In genomic region chr20:63863021-63863797, GRCh38 we compare ENCODE assay signal across 8 cellular contexts. TPM values are rescaled to one million over a fixed set of nuclear protein-coding genes. Genes with fewer than 3 reads are reported as not detected.
A peak's percentile ranks its signal among the peaks of the same experiment; 100 is the strongest.
DNase-seq lines count a peak whose midpoint lies in the region; ATAC-seq, FAIRE-seq and TF ChIP-seq lines count a peak whose summit lies in the region.

No MANE protein-coding gene starts in this region.

- DNase-seq in CD8-positive, alpha-beta memory T cell: no peak
- DNase-seq in PC-3 (no peak), endothelial cell of umbilical vein (ENCODE audit: low read depth, low spot score) (no peak), osteocyte (ENCODE audit: extremely low spot score, unreplicated experiment) (no peak), GOT3 (lab: John Stamatoyannopoulos, UW) (no peak), NK-92 (lab: John Stamatoyannopoulos, UW; ENCODE audit: unreplicated experiment) (no peak), DMS53 treated with DMSO at 0.1 percent for 48 hours (lab: John Stamatoyannopoulos, UW; ENCODE audit: unreplicated experiment) (no peak)

- H3F3A ChIP-seq in PC-3 (ENCODE audit: low read length, unreplicated experiment): peaks cover 6% of the 10 kb centered on the region

- peaks cover 7% of the 10 kb centered on the region; the same call in 1 of the 2 replicates for H4K20me1 ChIP-seq in PC-3 (ENCODE audit: low read length)
- no peaks in the 10 kb centered on the region for H4K20me1 ChIP-seq in endothelial cell of umbilical vein (replicated peaks; ENCODE audit: control insufficient read depth, extremely low read depth, insufficient read depth, low read length)

- peaks cover 28 to 50% (median 37%) of the 10 kb centered on the region in 3 donors for H3K4me1 Mint-ChIP-seq in CD8-positive, alpha-beta memory T cell
- peaks cover 39% of the 10 kb centered on the region for H3K4me1 Mint-ChIP-seq in osteocyte (ENCODE audit: unreplicated experiment)

- no peak for TF ChIP-seq POLR2A in endothelial cell of umbilical vein (IDR thresholded peaks at IDR 0.05; ENCODE audit: low read depth, low read length)

- CTCF ChIA-PET in CD8-positive, alpha-beta memory T cell (lab: Charles Lee): interaction anchor here (0.7 to 3.1 kb wide), 12 partner anchors 9 to 343 kb away, joined by 3 to 28 read pairs (median 6); partner anchors contain the start of genes ARFRP1, GMEB2, LIME1 and PPDPF
- CTCF ChIA-PET in PC-3 (lab: Charles Lee) (interaction anchor here (0.6 kb wide), 1 partner anchor 325 kb away, joined by 10 read pairs; no protein-coding TSS in a partner anchor), endothelial cell of umbilical vein (lab: Charles Lee) (interaction anchor here (0.6 to 3.9 kb wide), 16 partner anchors 8 to 325 kb away, joined by 3 to 24 read pairs (median 6); partner anchors contain the start of genes ARFRP1, PTK6 and ZGPAT)

- intact Hi-C loops in PC-3 (cut with micrococcal nuclease) (no loop called here), endothelial cell of umbilical vein (cut with micrococcal nuclease) (loop anchor here (5.0 kb wide), 1 partner anchor 36 kb away; no protein-coding TSS in a partner anchor)

- H3K9me1 ChIP-seq in endothelial cell of umbilical vein (replicated peaks; ENCODE audit: control insufficient read depth, extremely low read depth, insufficient read depth, low read length): no peaks in the 10 kb centered on the region

- peak overlapping the region; percentile 80 for H3K27ac ChIP-seq in CD8-positive, alpha-beta memory T cell (ENCODE audit: low read depth, low read length)
- H3K27ac ChIP-seq in PC-3 (ENCODE audit: low read length) (peak overlapping the region; percentile 76), endothelial cell of umbilical vein (ENCODE audit: insufficient read depth, low read depth, low read length) (no peak overlapping the region)

- dilution Hi-C loops in endothelial cell of umbilical vein (cut with MboI; ENCODE audit: extremely low pct_ligation_motif_present, low sequenced_read_pairs): no loop called here

- H3K4me3 Mint-ChIP-seq in CD8-positive, alpha-beta memory T cell: peak overlapping the region; percentile 92 to 99 (median 95)
- peak overlapping the region; percentile 91 for H3K4me3 Mint-ChIP-seq in osteocyte (ENCODE audit: unreplicated experiment)

- H2AFZ ChIP-seq in PC-3 (ENCODE audit: low read length) (no peak overlapping the region), endothelial cell of umbilical vein (ENCODE audit: low read depth, low read length) (no peak overlapping the region)

- H3K36me3 ChIP-seq in CD8-positive, alpha-beta memory T cell (ENCODE audit: insufficient read depth, low read length): no peaks in the 10 kb centered on the region
- H3K36me3 ChIP-seq in PC-3 (ENCODE audit: low read depth, low read length) (peaks cover 8% of the 10 kb centered on the region; the same call in 1 of the 2 replicates), endothelial cell of umbilical vein (ENCODE audit: control insufficient read depth in 2 of 2, extremely low read depth in 1 of 2, insufficient read depth in 2 of 2, low read length in 2 of 2) (peaks cover 0 to 4% of the 10 kb centered on the region in 2 experiments)

- peak overlapping the region; percentile 89 to 99 (median 95) for H3K27ac Mint-ChIP-seq in CD8-positive, alpha-beta memory T cell
- H3K27ac Mint-ChIP-seq in osteocyte (ENCODE audit: unreplicated experiment): peak overlapping the region; percentile 84

- BruUV-seq in PC-3 (replicated peaks; lab: Mats Ljungman, UMichigan) (no TSS peak), endothelial cell of umbilical vein (replicated peaks; lab: Mats Ljungman, UMichigan) (no TSS peak)

- POLR2A ChIA-PET in CD8-positive, alpha-beta memory T cell (lab: Charles Lee): interaction anchor here (1.0 to 2.0 kb wide), 3 partner anchors 127 to 327 kb away, joined by 3 to 10 read pairs (median 8); partner anchors contain the start of genes ARFRP1, LIME1 and ZGPAT
- POLR2A ChIA-PET in PC-3 (lab: Charles Lee; ENCODE audit: unreplicated experiment): no interaction called here
- POLR2A ChIA-PET in endothelial cell of umbilical vein (lab: Charles Lee): no interaction called here

- no peak for FAIRE-seq in endothelial cell of umbilical vein (lab: Jason Lieb, UNC)

- peaks cover 31% of the 10 kb centered on the region for H3K4me1 ChIP-seq in CD8-positive, alpha-beta memory T cell (ENCODE audit: insufficient read depth, low read length)
- H3K4me1 ChIP-seq in PC-3 (ENCODE audit: insufficient read depth, low read length) (peaks cover 10% of the 10 kb centered on the region), endothelial cell of umbilical vein (ENCODE audit: control insufficient read depth, extremely low read depth, insufficient read depth, low read length) (peaks cover 18% of the 10 kb centered on the region)

- no peaks in the 10 kb centered on the region for H3K27me3 ChIP-seq in CD8-positive, alpha-beta memory T cell (ENCODE audit: insufficient read depth, low read length, poor library complexity, severe bottlenecking)
- H3K27me3 ChIP-seq in PC-3 (ENCODE audit: low read length) (no peaks in the 10 kb centered on the region), endothelial cell of umbilical vein (ENCODE audit: control insufficient read depth in 2 of 2, insufficient read depth in 2 of 2, low read length in 2 of 2) (no peaks in the 10 kb centered on the region)

- peaks cover 0 to 32% (median 1%) of the 10 kb centered on the region in 3 donors for H3K36me3 Mint-ChIP-seq in CD8-positive, alpha-beta memory T cell
- H3K36me3 Mint-ChIP-seq in osteocyte (ENCODE audit: unreplicated experiment): peaks cover 2% of the 10 kb centered on the region

- no peaks in the 10 kb centered on the region for H3K9me3 ChIP-seq in CD8-positive, alpha-beta memory T cell (ENCODE audit: low read length)
- no peaks in the 10 kb centered on the region for H3K9me3 ChIP-seq in PC-3 (ENCODE audit: low read length)
- no peaks in the 10 kb centered on the region for H3K9me3 ChIP-seq in endothelial cell of umbilical vein (replicated peaks; ENCODE audit: control insufficient read depth, insufficient read depth, low read length)

- TF ChIP-seq CTCF in PC-3 (conservative IDR thresholded peaks at IDR 0.05; ENCODE audit: low read depth, low read length) (no peak), endothelial cell of umbilical vein (IDR thresholded peaks at IDR 0.05; ENCODE audit: extremely low read depth in 1 of 2, insufficient read depth in 1 of 2, low read depth in 1 of 2, low read length in 2 of 2) (no peak), osteocyte (IDR thresholded peaks at IDR 0.05) (no peak)

- no peaks in the 10 kb centered on the region for H3K9me2 ChIP-seq in PC-3 (replicated peaks; ENCODE audit: low read length)

- peak overlapping the region; percentile 97 for H3K9ac ChIP-seq in PC-3 (ENCODE audit: low read length)
- peak overlapping the region; percentile 12 for H3K9ac ChIP-seq in endothelial cell of umbilical vein (replicated peaks; ENCODE audit: extremely low read depth, insufficient read depth, low read length)

- H3K79me2 ChIP-seq in PC-3 (ENCODE audit: low read length) (peaks cover 49% of the 10 kb centered on the region), endothelial cell of umbilical vein (ENCODE audit: control insufficient read depth, insufficient read depth, low read length) (peaks cover 26% of the 10 kb centered on the region)

- no peaks in the 10 kb centered on the region for H3K27me3 Mint-ChIP-seq in CD8-positive, alpha-beta memory T cell
- no peaks in the 10 kb centered on the region for H3K27me3 Mint-ChIP-seq in osteocyte (ENCODE audit: unreplicated experiment)

- H3K9me3 Mint-ChIP-seq in CD8-positive, alpha-beta memory T cell: no peaks in the 10 kb centered on the region
- no peaks in the 10 kb centered on the region for H3K9me3 Mint-ChIP-seq in osteocyte (ENCODE audit: unreplicated experiment)

- ATAC-seq in PC-3 (no peak), GM19035 (IDR thresholded peaks at IDR 0.05; ENCODE audit: unreplicated experiment) (no peak)

- H3K4me2 ChIP-seq in PC-3 (ENCODE audit: low read length): peak overlapping the region; percentile 96
- peak overlapping the region; percentile 56 for H3K4me2 ChIP-seq in endothelial cell of umbilical vein (ENCODE audit: insufficient read depth, low read length)

- H3K4me3 ChIP-seq in CD8-positive, alpha-beta memory T cell (ENCODE audit: low read length): peak overlapping the region; percentile 79
- peak overlapping the region; percentile 90 for H3K4me3 ChIP-seq in PC-3 (ENCODE audit: low read length)
- H3K4me3 ChIP-seq in endothelial cell of umbilical vein (replicated peaks in 1 of 3; ENCODE audit: insufficient read depth in 1 of 3, low read depth in 1 of 3, low read length in 3 of 3): no peak overlapping the region

RNA-seq across cellular contexts. Expression of gene TPD52L2, which starts 1.9 kb away (rescaled TPM):
- 10 to 100 TPM; 60.0 to 64.4 TPM for total RNA-seq in CD8-positive, alpha-beta memory T cell
- 72.1 TPM for polyA plus RNA-seq in CD8-positive, alpha-beta memory T cell
- total RNA-seq in PC-3 (2014; rRNA removed) (147 and 167 TPM in 2 replicates), endothelial cell of umbilical vein (114 and 123 TPM in 2 replicates), osteocyte (102 and 109 TPM in 2 replicates)
- 142 and 151 TPM in 2 replicates for polyA plus RNA-seq in endothelial cell of umbilical vein
- polyA plus RNA-seq in endothelial cell of umbilical vein (2011; cell fraction: cytosol; rRNA removed): 153 and 166 TPM in 2 replicates
- 111 and 114 TPM in 2 replicates for polyA plus RNA-seq in endothelial cell of umbilical vein (2011; cell fraction: nucleus; rRNA removed)
- 140 and 153 TPM in 2 replicates for polyA plus RNA-seq in endothelial cell of umbilical vein (2012)
- polyA minus RNA-seq in endothelial cell of umbilical vein: 102 and 111 TPM in 2 replicates
- polyA minus RNA-seq in endothelial cell of umbilical vein (2011; cell fraction: cytosol; rRNA and poly(A)+ RNA removed): 112 TPM
- polyA minus RNA-seq in endothelial cell of umbilical vein (2011; cell fraction: nucleus; rRNA and poly(A)+ RNA removed): 33.5 and 36.6 TPM in 2 replicates

RNA-seq across cellular contexts. Expression of gene ABHD16B, which starts 1.9 kb away (rescaled TPM):
- total RNA-seq in CD8-positive, alpha-beta memory T cell: not detected
- polyA plus RNA-seq in CD8-positive, alpha-beta memory T cell: not detected
- total RNA-seq in PC-3 (2014; rRNA removed) (not detected in 2 replicates), endothelial cell of umbilical vein (not detected in 2 replicates), osteocyte (not detected in 2 replicates)
- not detected in 2 replicates for polyA plus RNA-seq in endothelial cell of umbilical vein
- polyA plus RNA-seq in endothelial cell of umbilical vein (2011; cell fraction: cytosol; rRNA removed): not detected in 2 replicates
- not detected in 2 replicates for polyA plus RNA-seq in endothelial cell of umbilical vein (2011; cell fraction: nucleus; rRNA removed)
- not detected in 2 replicates for polyA plus RNA-seq in endothelial cell of umbilical vein (2012)
- not detected in 2 replicates for polyA minus RNA-seq in endothelial cell of umbilical vein
- polyA minus RNA-seq in endothelial cell of umbilical vein (2011; cell fraction: cytosol; rRNA and poly(A)+ RNA removed): not detected
- polyA minus RNA-seq in endothelial cell of umbilical vein (2011; cell fraction: nucleus; rRNA and poly(A)+ RNA removed): not detected in 2 replicates

RNA-seq across cellular contexts. Expression of gene DNAJC5, which starts 31.7 kb away (rescaled TPM):
- 10 to 100 TPM; 38.9 to 40.9 TPM for total RNA-seq in CD8-positive, alpha-beta memory T cell
- 8.3 TPM for polyA plus RNA-seq in CD8-positive, alpha-beta memory T cell
- 73.7 and 80.1 TPM in 2 replicates for total RNA-seq in PC-3 (2014; rRNA removed)
- total RNA-seq in endothelial cell of umbilical vein: 58.7 and 60.3 TPM in 2 replicates
- 40.1 and 44.7 TPM in 2 replicates for polyA plus RNA-seq in endothelial cell of umbilical vein
- 33.6 and 38.3 TPM in 2 replicates for polyA plus RNA-seq in endothelial cell of umbilical vein (2011; cell fraction: cytosol; rRNA removed)
- polyA plus RNA-seq in endothelial cell of umbilical vein (2011; cell fraction: nucleus; rRNA removed): 37.7 and 41.4 TPM in 2 replicates
- polyA plus RNA-seq in endothelial cell of umbilical vein (2012): 52.7 and 55.3 TPM in 2 replicates
- 66.9 and 75.0 TPM in 2 replicates for polyA minus RNA-seq in endothelial cell of umbilical vein
- polyA minus RNA-seq in endothelial cell of umbilical vein (2011; cell fraction: cytosol; rRNA and poly(A)+ RNA removed): 27.5 TPM
- 22.1 and 24.6 TPM in 2 replicates for polyA minus RNA-seq in endothelial cell of umbilical vein (2011; cell fraction: nucleus; rRNA and poly(A)+ RNA removed)
- total RNA-seq in osteocyte: 41.2 and 42.7 TPM in 2 replicates

RNA-seq across cellular contexts. Expression of gene ZBTB46, which starts 32.1 kb away (rescaled TPM):
- under 1 TPM; 0.31 to 0.39 TPM for total RNA-seq in CD8-positive, alpha-beta memory T cell
- polyA plus RNA-seq in CD8-positive, alpha-beta memory T cell: 0.08 TPM
- total RNA-seq in PC-3 (2014; rRNA removed) (2.8 and 7.3 TPM in 2 replicates), endothelial cell of umbilical vein (4.3 and 7.1 TPM in 2 replicates), osteocyte (20.5 and 20.9 TPM in 2 replicates)
- 1.3 TPM in 2 replicates for polyA plus RNA-seq in endothelial cell of umbilical vein
- 0.76 and 1.3 TPM in 2 replicates for polyA plus RNA-seq in endothelial cell of umbilical vein (2011; cell fraction: cytosol; rRNA removed)
- 2.0 and 2.3 TPM in 2 replicates for polyA plus RNA-seq in endothelial cell of umbilical vein (2011; cell fraction: nucleus; rRNA removed)
- polyA plus RNA-seq in endothelial cell of umbilical vein (2012): 1.7 and 2.5 TPM in 2 replicates
- 5.8 and 6.6 TPM in 2 replicates for polyA minus RNA-seq in endothelial cell of umbilical vein
- 18.6 TPM for polyA minus RNA-seq in endothelial cell of umbilical vein (2011; cell fraction: cytosol; rRNA and poly(A)+ RNA removed)
- polyA minus RNA-seq in endothelial cell of umbilical vein (2011; cell fraction: nucleus; rRNA and poly(A)+ RNA removed): 2.4 and 3.6 TPM in 2 replicates

Comparison
In these comparisons a context has a peak if more than half of its experiments do, and no peak if none do; other contexts are left out.
1. H3K4me3 ChIP-seq: peak in CD8-positive, alpha-beta memory T cell (single experiment) and PC-3 (single experiment); none in endothelial cell of umbilical vein (0 of 3).